In genomic region chr2:121386102-121386501, GRCh38 we compare ENCODE assay signal across 21 cellular contexts.
DNase-seq lines count a peak whose midpoint lies in the region; ATAC-seq and TF ChIP-seq lines count a peak whose summit lies in the region.
"Had no signal": no experiment of that assay in that cellular context is flagged by ENCODE, and none has a peak within 500 bp of the region (broad histone marks: within the 10 kb centered on the region; RNA-seq: fewer than 3 reads in every experiment).

No MANE protein-coding gene starts in this region.

- H3K27me3 Mint-ChIP-seq in activated T-cell treated with anti-CD3 and anti-CD28 coated beads, Interleukin-2, amount 50 U/mL, for 24 hours: no peaks in the 10 kb centered on the region
- H3K27me3 Mint-ChIP-seq in endodermal cell (ENCODE audit: insufficient read depth): no peaks in the 10 kb centered on the region
- H3K27me3 Mint-ChIP-seq: CD8-positive, alpha-beta memory T cell had no signal

- DNase-seq in activated T-cell treated with anti-CD3 and anti-CD28 coated beads, Interleukin-2, amount 50 U/mL, for 24 hours: no peak
- no peak for DNase-seq in activated T-cell treated with anti-CD3 and anti-CD28 coated beads, Interleukin-2, amount 50 U/mL, for 1 hour
- DNase-seq in Panc1 (ENCODE audit: low read depth, low spot score): no peak
- DNase-seq in endodermal cell: no peak
- DNase-seq in PC-9: no peak
- no peak for DNase-seq in NCI-H1105 (lab: John Stamatoyannopoulos, UW)
- DNase-seq in NCI-H82 (lab: John Stamatoyannopoulos, UW): no peak
- DNase-seq: CD8-positive, alpha-beta memory T cell; GF-D8; Karpas-422; MG63; NCI-H1436; NCI-H187 treated with DMSO at 0.1 percent for 48 hours; NCI-H2107; NCI-H510A treated with DMSO at 0.1 percent for 48 hours; NCI-H748 treated with DMSO at 0.1 percent for 48 hours; NK-92 treated with Interleukin-12 subunit alpha and Interleukin-12 subunit beta, amount 100 ng/mL, for 24 hours had no signal

- POLR2A ChIA-PET in Panc1 (lab: Charles Lee) (no interaction called here), PC-9 (lab: Charles Lee; ENCODE audit: unreplicated experiment) (interaction anchor here (0.6 kb wide), 1 partner anchor 205 kb away, joined by 3 read pairs; no protein-coding TSS in a partner anchor)

- no peaks in the 10 kb centered on the region for H3K9me3 Mint-ChIP-seq in activated T-cell treated with anti-CD3 and anti-CD28 coated beads, Interleukin-2, amount 50 U/mL, for 24 hours
- no peaks in the 10 kb centered on the region for H3K9me3 Mint-ChIP-seq in endodermal cell
- H3K9me3 Mint-ChIP-seq: CD8-positive, alpha-beta memory T cell had no signal

- TF ChIP-seq CTCF in Panc1 (IDR thresholded peaks at IDR 0.05) (no peak), endodermal cell (conservative IDR thresholded peaks at IDR 0.05) (no peak), PC-9 (conservative IDR thresholded peaks at IDR 0.05) (no peak)

- H3K9ac ChIP-seq in endodermal cell (ENCODE audit: extremely low read depth, low read length, poor library complexity, severe bottlenecking) (no peak overlapping the region), skeletal muscle satellite cell (ENCODE audit: low read depth, low read length) (peak overlapping the region; percentile 44)

- BruUV-seq in Panc1 (replicated peaks; lab: Mats Ljungman, UMichigan) (no TSS peak), PC-9 (replicated peaks; lab: Mats Ljungman, UMichigan) (no TSS peak)

- peaks cover 4% of the 10 kb centered on the region; the same call in 1 of the 2 replicates for H3F3A ChIP-seq in PC-9 (ENCODE audit: insufficient read depth, low read depth)

- H3K27me3 ChIP-seq in Panc1 (ENCODE audit: control insufficient read depth, insufficient read depth, low read length): no peaks in the 10 kb centered on the region
- H3K27me3 ChIP-seq in endodermal cell (ENCODE audit: control insufficient read depth, insufficient read depth, low read length, poor library complexity, severe bottlenecking): no peaks in the 10 kb centered on the region
- no peaks in the 10 kb centered on the region for H3K27me3 ChIP-seq in skeletal muscle satellite cell (ENCODE audit: control insufficient read depth, insufficient read depth, low read length)
- H3K27me3 ChIP-seq in PC-9 (ENCODE audit: insufficient read depth, low read depth): no peaks in the 10 kb centered on the region
- H3K27me3 ChIP-seq: MG63 had no signal

- no peaks in the 10 kb centered on the region for H3K79me2 ChIP-seq in PC-9 (ENCODE audit: low read depth)

- peaks cover 11% of the 10 kb centered on the region for H3K4me1 Mint-ChIP-seq in activated T-cell treated with anti-CD3 and anti-CD28 coated beads, Interleukin-2, amount 50 U/mL, for 24 hours (ENCODE audit: low read depth)
- H3K4me1 Mint-ChIP-seq in endodermal cell: peaks cover 14% of the 10 kb centered on the region

- H3K4me2 ChIP-seq in skeletal muscle satellite cell (ENCODE audit: low read length) (peak overlapping the region; percentile 63), PC-9 (no peak overlapping the region)

- no peak overlapping the region for H3K4me3 Mint-ChIP-seq in activated T-cell treated with anti-CD3 and anti-CD28 coated beads, Interleukin-2, amount 50 U/mL, for 24 hours
- H3K4me3 Mint-ChIP-seq in endodermal cell: no peak overlapping the region
- H3K4me3 Mint-ChIP-seq: CD8-positive, alpha-beta memory T cell had no signal

- CTCF ChIA-PET in Panc1 (lab: Charles Lee): interaction anchor here (0.5 to 0.6 kb wide), 2 partner anchors 16 to 333 kb away, joined by 3 to 4 read pairs; no protein-coding TSS in a partner anchor
- CTCF ChIA-PET in PC-9 (lab: Charles Lee): no interaction called here

- in situ Hi-C loops in Panc1 (cut with HindIII; ENCODE audit: low pct_unique_long_range_greater_than_20kb, low sequenced_read_pairs): no loop called here

- H3K27ac ChIP-seq in Panc1 (ENCODE audit: low read length): no peak overlapping the region
- no peak overlapping the region for H3K27ac ChIP-seq in endodermal cell (ENCODE audit: low read depth, low read length)
- no peak overlapping the region for H3K27ac ChIP-seq in PC-9
- H3K27ac ChIP-seq: 22Rv1, C4-2B had no signal

- peaks cover 85% of the 10 kb centered on the region for H3K36me3 Mint-ChIP-seq in activated T-cell treated with anti-CD3 and anti-CD28 coated beads, Interleukin-2, amount 50 U/mL, for 24 hours (ENCODE audit: low read depth)
- peaks cover 55% of the 10 kb centered on the region for H3K36me3 Mint-ChIP-seq in endodermal cell (ENCODE audit: low read depth)

- H2AFZ ChIP-seq in PC-9: no peak overlapping the region

- H3K9me2 ChIP-seq in PC-9 (ENCODE audit: insufficient read depth): no peaks in the 10 kb centered on the region

- no peaks in the 10 kb centered on the region for H4K20me1 ChIP-seq in PC-9 (ENCODE audit: insufficient read depth)

- H3K27ac Mint-ChIP-seq in activated T-cell treated with anti-CD3 and anti-CD28 coated beads, Interleukin-2, amount 50 U/mL, for 24 hours: peak overlapping the region; percentile 22
- H3K27ac Mint-ChIP-seq in endodermal cell: no peak overlapping the region

- H3K9me3 ChIP-seq in Panc1 (ENCODE audit: control insufficient read depth, insufficient read depth, low read depth, low read length): no peaks in the 10 kb centered on the region
- no peaks in the 10 kb centered on the region for H3K9me3 ChIP-seq in endodermal cell (ENCODE audit: control insufficient read depth, low read length)
- H3K9me3 ChIP-seq in skeletal muscle satellite cell (replicated peaks; ENCODE audit: low read length): no peaks in the 10 kb centered on the region
- no peaks in the 10 kb centered on the region for H3K9me3 ChIP-seq in PC-9 (ENCODE audit: insufficient read depth, low read depth)
- H3K9me3 ChIP-seq: MG63 had no signal

- H3K4me1 ChIP-seq in Panc1 (ENCODE audit: control insufficient read depth, insufficient read depth, low read length) (no peaks in the 10 kb centered on the region), endodermal cell (ENCODE audit: control insufficient read depth, insufficient read depth, low read length) (peaks cover 5% of the 10 kb centered on the region), skeletal muscle satellite cell (ENCODE audit: control insufficient read depth, insufficient read depth, low read length) (peaks cover 29% of the 10 kb centered on the region), PC-9 (replicated peaks; ENCODE audit: insufficient read depth) (no peaks in the 10 kb centered on the region)

- H3K4me3 ChIP-seq in Panc1 (ENCODE audit: low read depth in 2 of 2, low read length in 2 of 2) (no peak overlapping the region), endodermal cell (ENCODE audit: low read length) (peak overlapping the region; percentile 26), skeletal muscle satellite cell (ENCODE audit: low read length) (no peak overlapping the region), PC-9 (no peak overlapping the region)
- H3K4me3 ChIP-seq: MG63 had no signal

- 0 out of 2 replicates have a peak, but pooled peaks have one; percentile 58 for ATAC-seq in Panc1
- ATAC-seq: Right ventricle myocardium inferior had no signal

- H3K36me3 ChIP-seq in Panc1 (ENCODE audit: control insufficient read depth, insufficient read depth, low read length) (peaks cover 16% of the 10 kb centered on the region), endodermal cell (ENCODE audit: control insufficient read depth, insufficient read depth, low read length) (peaks cover 55% of the 10 kb centered on the region), skeletal muscle satellite cell (ENCODE audit: insufficient read depth, low read length) (peaks cover 64% of the 10 kb centered on the region), PC-9 (ENCODE audit: low read depth) (peaks cover 27% of the 10 kb centered on the region)

- intact Hi-C loops in Panc1 (cut with micrococcal nuclease; ENCODE audit: unreplicated experiment) (no loop called here), PC-9 (cut with micrococcal nuclease; ENCODE audit: unreplicated experiment) (no loop called here)
